Comparison of ENCODE assay signal across 23 cellular contexts in genomic region chr3:193803288-193803687, GRCh38.
DNase-seq lines count a peak whose midpoint lies in the region; ATAC-seq and TF ChIP-seq lines count a peak whose summit lies in the region.
"Had no signal": no experiment of that assay in that cellular context is flagged by ENCODE, and none has a peak within 500 bp of the region (broad histone marks: within the 10 kb centered on the region; RNA-seq: fewer than 3 reads in every experiment).

No MANE protein-coding gene starts in this region.

- TF ChIP-seq POLR2A in heart left ventricle (IDR thresholded peaks at IDR 0.05) (no peak), transverse colon (IDR thresholded peaks at IDR 0.05) (no peak)

- POLR2A ChIA-PET in SK-N-SH (lab: Yijun Ruan, JAX) = no interaction called here

- H3K9ac ChIP-seq in endodermal cell (ENCODE audit: extremely low read depth, low read length, poor library complexity, severe bottlenecking) = no peak overlapping the region
- no peak overlapping the region for H3K9ac ChIP-seq in SK-N-SH

- intact Hi-C loops in Right ventricle myocardium superior (cut with DNase I) = no loop called here
- intact Hi-C loops in heart left ventricle (cut with DNase I) = loop anchor here in 1 of 10 donors (5.0 kb wide), 1 partner anchor 94 kb away; no protein-coding TSS in a partner anchor
- intact Hi-C loops in transverse colon (cut with DNase I; ENCODE audit: low total_unique reads) = no loop called here

- ATAC-seq in Right ventricle myocardium superior (ENCODE audit: poor library complexity) (peak; percentile 22), heart left ventricle (no peak), GM18868 (IDR thresholded peaks at IDR 0.05; ENCODE audit: unreplicated experiment) (no peak)
- ATAC-seq: lower lobe of right lung, SK-N-SH treated with all-trans-retinoic acid at 6 μM for 48 hours had no signal

- no peak overlapping the region for H3K4me2 ChIP-seq in SK-N-SH

- H3F3A ChIP-seq in SK-N-SH (replicated peaks; ENCODE audit: insufficient read depth) = no peaks in the 10 kb centered on the region

- no peak overlapping the region for H2AFZ ChIP-seq in SK-N-SH (ENCODE audit: low read depth)

- 74 to 84% (median 81%) methylated on average over 4 of the region's 4 CpGs for WGBS in heart left ventricle, 4 donors
- WGBS in endodermal cell (ENCODE audit: insufficient coverage in 1 of 2, insufficient read length in 1 of 2), 2 experiments = 67 to 90% methylated on average over 1 to 4 of the region's 4 CpGs
- 40 to 57% methylated on average over 1 to 4 of the region's 4 CpGs for WGBS in transverse colon (ENCODE audit: low coverage in 1 of 2), 2 donors
- 75% methylated on average over 3 of the region's 4 CpGs for WGBS in SK-N-SH (ENCODE audit: low lambda C conversion rate)

- no peak for TF ChIP-seq EP300 in transverse colon (IDR thresholded peaks at IDR 0.05; ENCODE audit: low read depth)
- TF ChIP-seq EP300 in SK-N-SH (IDR thresholded peaks at IDR 0.05; ENCODE audit: borderline replicate concordance in 1 of 2, low read depth in 1 of 2, low read length in 1 of 2) = no peak

- no peaks in the 10 kb centered on the region for H3K27me3 ChIP-seq in heart left ventricle
- H3K27me3 ChIP-seq in endodermal cell (ENCODE audit: control insufficient read depth, insufficient read depth, low read length, poor library complexity, severe bottlenecking) = no peaks in the 10 kb centered on the region
- no peaks in the 10 kb centered on the region for H3K27me3 ChIP-seq in transverse colon
- peaks cover 11% of the 10 kb centered on the region; the same call in 1 of the 2 replicates for H3K27me3 ChIP-seq in SK-N-SH (ENCODE audit: insufficient read depth)

- H3K27ac Mint-ChIP-seq in endodermal cell = no peak overlapping the region
- H3K27ac Mint-ChIP-seq: activated T-helper 1 cell treated with anti-CD3 and anti-CD28 coated beads, Interleukin-12 subunit alpha, Interleukin-12 subunit beta, Interleukin-2, Interleukin-4 antibody, amounts not matched to agents 30 ng/mL and 10 ng/mL and 1 ng/mL, durations not matched to agents 14 hours and 24 hours and 36 hours; CD14-positive monocyte; IgD-negative memory B cell had no signal

- no peaks in the 10 kb centered on the region for H3K27me3 Mint-ChIP-seq in endodermal cell (ENCODE audit: insufficient read depth)
- H3K27me3 Mint-ChIP-seq: IgD-negative memory B cell had no signal

- CTCF ChIA-PET in SK-N-SH (lab: Yijun Ruan, JAX) = interaction anchor here (1.6 kb wide), 1 partner anchor 512 kb away, joined by 4 read pairs; no protein-coding TSS in a partner anchor

- H4K20me1 ChIP-seq in SK-N-SH (ENCODE audit: insufficient read depth) = no peaks in the 10 kb centered on the region

- TF ChIP-seq RAD21 in SK-N-SH (IDR thresholded peaks at IDR 0.05; ENCODE audit: low read length) = no peak

- H3K9me3 ChIP-seq in heart left ventricle (no peaks in the 10 kb centered on the region), endodermal cell (ENCODE audit: control insufficient read depth, low read length) (no peaks in the 10 kb centered on the region), transverse colon (no peaks in the 10 kb centered on the region), SK-N-SH (no peaks in the 10 kb centered on the region)
- H3K9me3 ChIP-seq: lower lobe of right lung, prostate gland had no signal

- H3K9me3 Mint-ChIP-seq in endodermal cell = no peaks in the 10 kb centered on the region
- H3K9me3 Mint-ChIP-seq: activated T-helper 1 cell treated with anti-CD3 and anti-CD28 coated beads, Interleukin-12 subunit alpha, Interleukin-12 subunit beta, Interleukin-2, Interleukin-4 antibody, amounts not matched to agents 30 ng/mL and 10 ng/mL and 1 ng/mL, durations not matched to agents 14 hours and 24 hours and 36 hours; CD14-positive monocyte; IgD-negative memory B cell; neural crest cell had no signal

- H3K4me3 Mint-ChIP-seq in endodermal cell = no peak overlapping the region
- H3K4me3 Mint-ChIP-seq: activated T-helper 1 cell treated with anti-CD3 and anti-CD28 coated beads, Interleukin-12 subunit alpha, Interleukin-12 subunit beta, Interleukin-2, Interleukin-4 antibody, amounts not matched to agents 30 ng/mL and 10 ng/mL and 1 ng/mL, durations not matched to agents 14 hours and 24 hours and 36 hours; CD14-positive monocyte; IgD-negative memory B cell; neural crest cell had no signal

- in situ Hi-C loops in transverse colon (cut with MboI; ENCODE audit: low pct_ligation_motif_present in 1 of 4, low pct_unique_long_range_greater_than_20kb in 1 of 4, low sequenced_read_pairs in 3 of 4) = no loop called here

- no peaks in the 10 kb centered on the region for H3K79me2 ChIP-seq in SK-N-SH (ENCODE audit: insufficient read depth)

- no peak overlapping the region for H3K27ac ChIP-seq in heart left ventricle
- no peak overlapping the region for H3K27ac ChIP-seq in endodermal cell (ENCODE audit: low read depth, low read length)
- no peak overlapping the region for H3K27ac ChIP-seq in transverse colon
- H3K27ac ChIP-seq in SK-N-SH (ENCODE audit: low read depth in 2 of 2, low read length in 1 of 2) = no peak overlapping the region
- H3K27ac ChIP-seq: lower lobe of right lung, prostate gland had no signal

- TF ChIP-seq CTCF in heart left ventricle (IDR thresholded peaks at IDR 0.05) (no peak), endodermal cell (conservative IDR thresholded peaks at IDR 0.05) (no peak), transverse colon (IDR thresholded peaks at IDR 0.05) (no peak), SK-N-SH (IDR thresholded peaks at IDR 0.05) (no peak)

- H3K36me3 ChIP-seq in heart left ventricle = no peaks in the 10 kb centered on the region
- H3K36me3 ChIP-seq in endodermal cell (ENCODE audit: control insufficient read depth, insufficient read depth, low read length) = no peaks in the 10 kb centered on the region
- no peaks in the 10 kb centered on the region for H3K36me3 ChIP-seq in transverse colon
- no peaks in the 10 kb centered on the region for H3K36me3 ChIP-seq in SK-N-SH (replicated peaks in 1 of 2; ENCODE audit: control insufficient read depth in 1 of 2, insufficient read depth in 2 of 2, low read length in 1 of 2)
- H3K36me3 ChIP-seq: lower lobe of right lung, prostate gland had no signal

- peaks cover 32% of the 10 kb centered on the region for H3K4me1 Mint-ChIP-seq in endodermal cell
- H3K4me1 Mint-ChIP-seq: CD14-positive monocyte had no signal

- H3K4me1 ChIP-seq in heart left ventricle (peaks cover 0 to 34% (median 6%) of the 10 kb centered on the region in 12 donors), endodermal cell (ENCODE audit: control insufficient read depth, insufficient read depth, low read length) (no peaks in the 10 kb centered on the region), transverse colon (no peaks in the 10 kb centered on the region), SK-N-SH (ENCODE audit: control insufficient read depth in 1 of 2, insufficient read depth in 2 of 2, low read depth in 1 of 2, low read length in 1 of 2) (peaks cover 0 to 4% of the 10 kb centered on the region in 2 experiments; a peak in 1 of 4 replicates)
- H3K4me1 ChIP-seq: lower lobe of right lung, prostate gland had no signal

- no peak for DNase-seq in Right ventricle myocardium superior
- no peak for DNase-seq in heart left ventricle
- DNase-seq in NCI-H748 (lab: John Stamatoyannopoulos, UW; ENCODE audit: unreplicated experiment) = peak; percentile 29
- peak; percentile 19 for DNase-seq in endodermal cell
- DNase-seq in transverse colon = peak; percentile 73
- no peak for DNase-seq in SK-N-SH
- DNase-seq in NCI-H82 (lab: John Stamatoyannopoulos, UW) = no peak
- DNase-seq: activated naive CD4-positive, alpha-beta T cell treated with anti-CD3 and anti-CD28 coated beads, Interleukin-2, amount 50 U/mL, for 16 hours; kidney; lower lobe of right lung; MM.1S; NCI-H187; NCI-H446; RPMI8226; T-helper 2 cell; trophoblast cell had no signal

- H3K36me3 Mint-ChIP-seq in endodermal cell (ENCODE audit: low read depth) = no peaks in the 10 kb centered on the region
- H3K36me3 Mint-ChIP-seq: CD14-positive monocyte had no signal

- H3K9me2 ChIP-seq in SK-N-SH = no peaks in the 10 kb centered on the region

- H3K4me3 ChIP-seq in heart left ventricle = no peak overlapping the region
- no peak overlapping the region for H3K4me3 ChIP-seq in endodermal cell (ENCODE audit: low read length)
- no peak overlapping the region for H3K4me3 ChIP-seq in transverse colon
- no peak overlapping the region for H3K4me3 ChIP-seq in SK-N-SH (ENCODE audit: low read depth in 2 of 2, low read length in 1 of 2)
- H3K4me3 ChIP-seq: lower lobe of right lung, prostate gland had no signal

TF ChIP-seq in SK-N-SH, 30 proteins besides CTCF, POLR2A, EP300 and RAD21 (continues in another document):
- no peak for TF ChIP-seq TEAD4 (IDR thresholded peaks at IDR 0.05; ENCODE audit: borderline replicate concordance, insufficient read depth)
- no peak for TF ChIP-seq GATA2 (CRISPR knock-in tag; IDR thresholded peaks at IDR 0.05)
- no peak for TF ChIP-seq ELF1 (IDR thresholded peaks at IDR 0.05)
- TF ChIP-seq TAF1 (IDR thresholded peaks at IDR 0.05; ENCODE audit: borderline replicate concordance, low read depth, low read length) = no peak
- TF ChIP-seq JUND (IDR thresholded peaks at IDR 0.05) = no peak
- TF ChIP-seq NRF1 (IDR thresholded peaks at IDR 0.05; ENCODE audit: low read depth, low read length) = no peak
- no peak for TF ChIP-seq REST (IDR thresholded peaks at IDR 0.05; ENCODE audit: low read depth, low read length)
- no peak for TF ChIP-seq POLR2AphosphoS5 (IDR thresholded peaks at IDR 0.05; ENCODE audit: low read depth, low read length)

Comparison
In these comparisons a context has a peak if more than half of its experiments do, and no peak if none do; other contexts are left out.
1. DNase-seq: peak in NCI-H748 (single experiment), endodermal cell (single experiment) and transverse colon (single experiment); none in Right ventricle myocardium superior (single experiment), heart left ventricle (0 of 5), SK-N-SH (single experiment) and NCI-H82 (single experiment).